In genomic region chr2:74436804-74437695, GRCh38 we compare ENCODE assay signal across 13 cellular contexts. TPM values are rescaled to one million over a fixed set of nuclear protein-coding genes. Genes with fewer than 3 reads are reported as not detected.
DNase-seq lines count a peak whose midpoint lies in the region; TF ChIP-seq lines count a peak whose summit lies in the region.
"Had no signal": no experiment of that assay in that cellular context is flagged by ENCODE, and none has a peak within 500 bp of the region (broad histone marks: within the 10 kb centered on the region; RNA-seq: fewer than 3 reads in every experiment).

No MANE protein-coding gene starts in this region.

- H3K4me1 Mint-ChIP-seq in nephron, result peaks cover 39% of the 10 kb centered on the region
- peaks cover 41% of the 10 kb centered on the region for H3K4me1 Mint-ChIP-seq in chondrocyte (ENCODE audit: low read depth)

- H3K27me3 Mint-ChIP-seq in nephron (ENCODE audit: low read depth) (peaks cover 7% of the 10 kb centered on the region), chondrocyte (ENCODE audit: low read depth) (peaks cover 2% of the 10 kb centered on the region)

- H3K4me3 ChIP-seq in BLaER1 (no peak overlapping the region), H7 (ENCODE audit: insufficient read depth, low read depth, low read length) (no peak overlapping the region), astrocyte of the spinal cord (ENCODE audit: low read depth, low read length) (no peak overlapping the region)
- H3K4me3 ChIP-seq: SJSA1, upper lobe of left lung had no signal

- TF ChIP-seq CTCF in astrocyte of the spinal cord (IDR thresholded peaks at IDR 0.05; ENCODE audit: low read depth, low read length), result no peak
- no peak for TF ChIP-seq CTCF in nephron (IDR thresholded peaks at IDR 0.05; ENCODE audit: unreplicated experiment in 3 of 3)
- TF ChIP-seq CTCF in chondrocyte (IDR thresholded peaks at IDR 0.05), result no peak

- peaks cover 58% of the 10 kb centered on the region for H3K4me1 ChIP-seq in BLaER1

- H3K27ac ChIP-seq in BLaER1, result peak overlapping the region; percentile 44
- H3K27ac ChIP-seq: SJSA1, upper lobe of left lung had no signal

- no peaks in the 10 kb centered on the region for H4K20me1 ChIP-seq in BLaER1

- H3K36me3 Mint-ChIP-seq in nephron (ENCODE audit: low read depth), result peaks cover 34% of the 10 kb centered on the region
- H3K36me3 Mint-ChIP-seq in chondrocyte (ENCODE audit: low read depth), result no peaks in the 10 kb centered on the region

- H3K9ac ChIP-seq in BLaER1, result no peak overlapping the region

- peaks cover 15% of the 10 kb centered on the region for H3K27me3 ChIP-seq in BLaER1
- H3K27me3 ChIP-seq in H7 (ENCODE audit: control insufficient read depth, insufficient read depth, low read length), result no peaks in the 10 kb centered on the region
- H3K27me3 ChIP-seq: SJSA1 had no signal

- DNase-seq in H7 (peak; percentile 84), astrocyte of the spinal cord (ENCODE audit: low read depth, low spot score) (peak; percentile 49), NCI-H187 (lab: John Stamatoyannopoulos, UW) (no peak), GF-D8 (lab: John Stamatoyannopoulos, UW) (no peak), chondrocyte (ENCODE audit: low spot score) (no peak)
- no peak for DNase-seq in activated CD8-positive, alpha-beta memory T cell treated with anti-CD3 and anti-CD28 coated beads, Interleukin-2, amount 50 U/mL, for 48 hours
- DNase-seq: activated naive CD8-positive, alpha-beta T cell treated with anti-CD3 and anti-CD28 coated beads, Interleukin-2, amount 50 U/mL, for 24 hours; dermis blood vessel endothelial cell; NCI-H1694 treated with DMSO at 0.1 percent for 48 hours had no signal

- no peaks in the 10 kb centered on the region for H3K9me3 Mint-ChIP-seq in nephron
- H3K9me3 Mint-ChIP-seq in chondrocyte (ENCODE audit: low read depth), result no peaks in the 10 kb centered on the region
- H3K9me3 Mint-ChIP-seq: activated naive CD8-positive, alpha-beta T cell treated with anti-CD3 and anti-CD28 coated beads, Interleukin-2, amount 50 U/mL, for 24 hours had no signal

- H3K27ac Mint-ChIP-seq in nephron (peak overlapping the region in 2 of 3 experiments; percentile 10 to 100), chondrocyte (ENCODE audit: unreplicated experiment) (no peak overlapping the region)
- H3K27ac Mint-ChIP-seq: activated naive CD8-positive, alpha-beta T cell treated with anti-CD3 and anti-CD28 coated beads, Interleukin-2, amount 50 U/mL, for 24 hours had no signal

- in situ Hi-C loops in astrocyte of the spinal cord (cut with HindIII; ENCODE audit: low sequenced_read_pairs), result no loop called here

- H3K4me3 Mint-ChIP-seq in nephron (peak overlapping the region in 2 of 3 experiments; percentile 47 to 98), chondrocyte (ENCODE audit: unreplicated experiment) (no peak overlapping the region)
- H3K4me3 Mint-ChIP-seq: activated naive CD8-positive, alpha-beta T cell treated with anti-CD3 and anti-CD28 coated beads, Interleukin-2, amount 50 U/mL, for 24 hours had no signal

- peaks cover 6% of the 10 kb centered on the region for H3K36me3 ChIP-seq in BLaER1
- peaks cover 6% of the 10 kb centered on the region for H3K36me3 ChIP-seq in H7 (replicated peaks; ENCODE audit: control insufficient read depth, insufficient read depth, low read length)

- peaks cover 6% of the 10 kb centered on the region for H3K9me3 ChIP-seq in BLaER1
- H3K9me3 ChIP-seq: SJSA1, upper lobe of left lung had no signal

- peak overlapping the region; percentile 99 for H3K4me2 ChIP-seq in BLaER1

RNA-seq across cellular contexts. Expression of gene RTKN, which starts 4.7 kb away (rescaled TPM):
- 93.4 and 107 TPM in 2 replicates for total RNA-seq in H7 (2014; rRNA removed; shearing (Covaris generic))
- 18.3 to 32.4 TPM (median 20.4 TPM) in 3 replicates for total RNA-seq in chondrocyte

RNA-seq across cellular contexts. Expression of gene WDR54, which starts 15.5 kb away (rescaled TPM):
- 38.0 and 55.5 TPM in 2 replicates for total RNA-seq in H7 (2014; rRNA removed; shearing (Covaris generic))
- total RNA-seq in chondrocyte, result 10.4 to 11.2 TPM (median 11.0 TPM) in 3 replicates

RNA-seq across cellular contexts. Expression of gene C2orf81, which starts 15.6 kb away (rescaled TPM):
- total RNA-seq in H7 (2014; rRNA removed; shearing (Covaris generic)), result 0.83 and 1.6 TPM in 2 replicates
- total RNA-seq in chondrocyte, result 1.3 to 3.4 TPM (median 1.5 TPM) in 3 replicates

RNA-seq across cellular contexts. Expression of gene INO80B, which starts 17.8 kb away (rescaled TPM):
- total RNA-seq in H7 (2014; rRNA removed; shearing (Covaris generic)), result 9.6 and 11.3 TPM in 2 replicates
- 23.2 to 35.0 TPM (median 24.3 TPM) in 3 replicates for total RNA-seq in chondrocyte

RNA-seq across cellular contexts. Expression of gene WBP1, which starts 21.2 kb away (rescaled TPM):
- total RNA-seq in H7 (2014; rRNA removed; shearing (Covaris generic)), result 81.0 and 88.9 TPM in 2 replicates
- 56.1 to 93.0 TPM (median 62.4 TPM) in 3 replicates for total RNA-seq in chondrocyte

Comparison
In these comparisons a context has a peak if more than half of its experiments do, and no peak if none do; other contexts are left out.
1. DNase-seq: peak in H7 (single experiment) and astrocyte of the spinal cord (single experiment); none in NCI-H187 (0 of 2), GF-D8 (single experiment), chondrocyte (single experiment) and activated CD8-positive, alpha-beta memory T cell treated with anti-CD3 and anti-CD28 coated beads, Interleukin-2, amount 50 U/mL, for 48 hours (single experiment).